In genomic region chr17:75595919-75596310, GRCh38 we compare ENCODE assay signal across 31 cellular contexts. TPM values are rescaled to one million over a fixed set of nuclear protein-coding genes. Genes with fewer than 3 reads are reported as not detected.
"Had no signal": no experiment of that assay in that cellular context is flagged by ENCODE, and none has a peak within 500 bp of the region (broad histone marks: within the 10 kb centered on the region; RNA-seq: fewer than 3 reads in every experiment).

No MANE protein-coding gene starts in this region.

- H3K9ac ChIP-seq: neural progenitor cell had no signal

- FAIRE-seq: keratinocyte had no signal

- DNase-seq: hippocampal formation; kidney glomerular epithelial cell; left colon; left lung; lower lobe of right lung; mammary epithelial cell; mesenchymal stem cell; naive B cell; natural killer cell; nephron progenitor cell; ovary; stimulated activated CD4-positive, alpha-beta T cell treated with anti-CD3 and anti-CD28 coated beads, Interleukin-12 subunit alpha, Interleukin-12 subunit beta, amount 100 ng/mL, for 4 hours; stimulated activated CD4-positive, alpha-beta T cell treated with anti-CD3 and anti-CD28 coated beads, Interleukin-15, amount 100 ng/mL, for 24 hours; stimulated activated CD4-positive, alpha-beta T cell treated with anti-CD3 and anti-CD28 coated beads, Interleukin-2, amount 100 ng/mL, for 24 hours; stimulated activated CD4-positive, alpha-beta T cell treated with anti-CD3 and anti-CD28 coated beads, Interleukin-4, amount 100 ng/mL, for 1 hour; stimulated activated naive B cell treated with anti-CD40 and anti-IgM and Interleukin-4, amounts not matched to agents 10 μg/mL and 1 μg/mL and 100 μg/mL, for 72 hours; stimulated activated naive CD8-positive, alpha-beta T cell treated with anti-CD3 and anti-CD28 coated beads, Interleukin-15, Interleukin-2, amounts not matched to agents 100 U/mL and 50 U/mL, for 24 hours; stomach; testis; thyroid gland; transverse colon; upper lobe of left lung had no signal

- H3K4me3 ChIP-seq: left lung, lower lobe of right lung, neural progenitor cell, ovary, right atrium auricular region, skin epidermis, stomach, testis, thyroid gland, transverse colon, upper lobe of left lung, vagina had no signal

- ATAC-seq: left colon; left lung; lower lobe of right lung; natural killer cell; sciatic nerve; stimulated activated naive B cell treated with anti-CD40 and anti-IgM and Interleukin-4, amounts not matched to agents 10 μg/mL and 1 μg/mL and 100 μg/mL, for 72 hours; stimulated activated naive CD8-positive, alpha-beta T cell treated with anti-CD3 and anti-CD28 coated beads, Interleukin-15, Interleukin-2, amounts not matched to agents 100 U/mL and 50 U/mL, for 24 hours had no signal

- H3K4me3 Mint-ChIP-seq: mesothelial cell of epicardium; naive B cell; natural killer cell; nephron progenitor cell; neural progenitor cell; stimulated activated naive B cell treated with anti-CD40 and anti-IgM and Interleukin-4, amounts not matched to agents 10 μg/mL and 1 μg/mL and 100 μg/mL, for 72 hours had no signal

- H3K27ac Mint-ChIP-seq: mesothelial cell of epicardium; nephron progenitor cell; neural progenitor cell; progenitor cell of endocrine pancreas; stimulated activated naive B cell treated with anti-CD40 and anti-IgM and Interleukin-4, amounts not matched to agents 10 μg/mL and 1 μg/mL and 100 μg/mL, for 72 hours had no signal

- H3K27ac ChIP-seq: left lung, lower lobe of right lung, neural progenitor cell, ovary, right atrium auricular region, skin epidermis, stomach, testis, thyroid gland, transverse colon, upper lobe of left lung, vagina had no signal

- H3K36me3 ChIP-seq: left lung, lower lobe of right lung, neural progenitor cell, ovary, right atrium auricular region, thyroid gland, transverse colon, vagina had no signal

- H3K36me3 Mint-ChIP-seq: mesothelial cell of epicardium, naive B cell, natural killer cell, neural progenitor cell had no signal

- H3K4me1 ChIP-seq: left lung, lower lobe of right lung, neural progenitor cell, right atrium auricular region, testis, thyroid gland, transverse colon, upper lobe of left lung had no signal

- H3K27me3 Mint-ChIP-seq: naive B cell; progenitor cell of endocrine pancreas; stimulated activated naive B cell treated with anti-CD40 and anti-IgM and Interleukin-4, amounts not matched to agents 10 μg/mL and 1 μg/mL and 100 μg/mL, for 72 hours had no signal

- H3K27me3 ChIP-seq: left lung, neural progenitor cell, ovary, right atrium auricular region, stomach, testis, thyroid gland, transverse colon, upper lobe of left lung, vagina had no signal

- H3K9me3 ChIP-seq: left lung, lower lobe of right lung, ovary, right atrium auricular region, stomach, testis, thyroid gland, transverse colon, upper lobe of left lung, vagina had no signal

- H3K4me2 ChIP-seq: neural progenitor cell had no signal

- H2AFZ ChIP-seq: neural progenitor cell had no signal

- H3K4me1 Mint-ChIP-seq: mesothelial cell of epicardium had no signal

- H3K9me3 Mint-ChIP-seq: mesothelial cell of epicardium; naive B cell; natural killer cell; nephron progenitor cell; neural progenitor cell; stimulated activated naive B cell treated with anti-CD40 and anti-IgM and Interleukin-4, amounts not matched to agents 10 μg/mL and 1 μg/mL and 100 μg/mL, for 72 hours had no signal

RNA-seq across cellular contexts. Expression of gene SMIM5, which starts 37.3 kb away (rescaled TPM):
- total RNA-seq: mammary epithelial cell, pulmonary artery endothelial cell had no signal
